Comparison of ENCODE assay signal across 12 cellular contexts in genomic region chr7:31814187-31814586, GRCh38.
DNase-seq lines count a peak whose midpoint lies in the region; ATAC-seq and TF ChIP-seq lines count a peak whose summit lies in the region.
"Had no signal": no experiment of that assay in that cellular context is flagged by ENCODE, and none has a peak within 500 bp of the region (broad histone marks: within the 10 kb centered on the region; RNA-seq: fewer than 3 reads in every experiment).

No MANE protein-coding gene starts in this region.

- H3K4me2 ChIP-seq in Karpas-422 (ENCODE audit: low read depth, low read length, poor library complexity, severe bottlenecking), result no peak overlapping the region

- no peaks in the 10 kb centered on the region for H3K9me2 ChIP-seq in Karpas-422 (replicated peaks; ENCODE audit: insufficient read depth, low read length)

- H3K4me1 ChIP-seq in Karpas-422 (ENCODE audit: low read length), result peaks cover 4% of the 10 kb centered on the region; the same call in 1 of the 2 replicates

- in situ Hi-C loops in brain microvascular endothelial cell (cut with HindIII; ENCODE audit: low pct_ligation_motif_present, low sequenced_read_pairs), result no loop called here

- H4K20me1 ChIP-seq in Karpas-422 (ENCODE audit: insufficient read depth, low read depth, low read length), result no peaks in the 10 kb centered on the region

- DNase-seq in EH (ENCODE audit: low read depth), result peak; percentile 53
- peak; percentile 49 for DNase-seq in Karpas-422
- peak; percentile 22 for DNase-seq in brain microvascular endothelial cell
- peak; percentile 46 to 73 for DNase-seq in lung microvascular endothelial cell (ENCODE audit: low read depth in 2 of 2)
- DNase-seq in stimulated activated CD4-positive, alpha-beta T cell treated with anti-CD3 and anti-CD28 coated beads, Interleukin-1b, Interleukin-23, amount 100 ng/mL, for 48 hours, result no peak
- DNase-seq in anterior cingulate cortex (lab: John Stamatoyannopoulos, UW), result no peak
- DNase-seq: activated CD8-positive, alpha-beta T cell treated with anti-CD3 and anti-CD28 coated beads, Interleukin-2, amount 10 ng/mL, durations not matched to agents 7 days and 5 days; activated naive CD8-positive, alpha-beta T cell treated with anti-CD3 and anti-CD28 coated beads, Interleukin-2, amount 50 U/mL, for 24 hours; DND-41; stimulated activated naive B cell treated with anti-CD40 and anti-IgM and Interleukin-4, amounts not matched to agents 10 μg/mL and 1 μg/mL and 100 μg/mL, for 72 hours had no signal

- no peak overlapping the region for H2AFZ ChIP-seq in Karpas-422 (ENCODE audit: low read length)

- H3K4me3 ChIP-seq in Karpas-422 (ENCODE audit: low read length) (no peak overlapping the region), brain microvascular endothelial cell (ENCODE audit: low read depth, low read length) (no peak overlapping the region)

- H3K36me3 ChIP-seq in Karpas-422 (ENCODE audit: insufficient read depth, low read length) (no peaks in the 10 kb centered on the region), brain microvascular endothelial cell (replicated peaks) (no peaks in the 10 kb centered on the region)

- H3K9me3 ChIP-seq in Karpas-422 (ENCODE audit: low read length), result no peaks in the 10 kb centered on the region

- H3K27me3 ChIP-seq in Karpas-422 (ENCODE audit: low read length) (no peaks in the 10 kb centered on the region), brain microvascular endothelial cell (replicated peaks) (no peaks in the 10 kb centered on the region)

- H3K27ac ChIP-seq in Karpas-422 (ENCODE audit: low read length) (no peak overlapping the region), brain microvascular endothelial cell (no peak overlapping the region)

- ATAC-seq in GM19328 (IDR thresholded peaks at IDR 0.05; ENCODE audit: unreplicated experiment) (no peak), GM21576 (IDR thresholded peaks at IDR 0.05; ENCODE audit: unreplicated experiment) (no peak)
- ATAC-seq: activated CD8-positive, alpha-beta T cell treated with anti-CD3 and anti-CD28 coated beads, Interleukin-2, amount 10 ng/mL, durations not matched to agents 7 days and 5 days; activated naive CD8-positive, alpha-beta T cell treated with anti-CD3 and anti-CD28 coated beads, Interleukin-2, amount 50 U/mL, for 24 hours; stimulated activated naive B cell treated with anti-CD40 and anti-IgM and Interleukin-4, amounts not matched to agents 10 μg/mL and 1 μg/mL and 100 μg/mL, for 72 hours had no signal

- TF ChIP-seq CTCF in brain microvascular endothelial cell (IDR thresholded peaks at IDR 0.05; ENCODE audit: low read depth, low read length, missing control alignments), result peak; percentile 55

- no peak overlapping the region for H3K9ac ChIP-seq in Karpas-422 (ENCODE audit: low read length)

- H3K79me2 ChIP-seq in Karpas-422 (ENCODE audit: low read length), result no peaks in the 10 kb centered on the region

Comparison
In these comparisons a context has a peak if more than half of its experiments do, and no peak if none do; other contexts are left out.
1. DNase-seq: peak in EH (single experiment), Karpas-422 (single experiment), brain microvascular endothelial cell (single experiment) and lung microvascular endothelial cell (2 of 2); none in stimulated activated CD4-positive, alpha-beta T cell treated with anti-CD3 and anti-CD28 coated beads, Interleukin-1b, Interleukin-23, amount 100 ng/mL, for 48 hours (single experiment) and anterior cingulate cortex (0 of 58).